Comparison of ENCODE assay signal across 9 cellular contexts in genomic region chr5:10602031-10602806, GRCh38. TPM values are rescaled to one million over a fixed set of nuclear protein-coding genes. Genes with fewer than 3 reads are reported as not detected.
DNase-seq lines count a peak whose midpoint lies in the region; ATAC-seq and TF ChIP-seq lines count a peak whose summit lies in the region.
"Had no signal": no experiment of that assay in that cellular context is flagged by ENCODE, and none has a peak within 500 bp of the region (broad histone marks: within the 10 kb centered on the region; RNA-seq: fewer than 3 reads in every experiment).

No MANE protein-coding gene starts in this region.

- no peaks in the 10 kb centered on the region for H3K27me3 ChIP-seq in PC-3 (ENCODE audit: low read length)
- H3K27me3 ChIP-seq in lung (ENCODE audit: control insufficient read depth, insufficient read depth), result no peaks in the 10 kb centered on the region
- no peaks in the 10 kb centered on the region for H3K27me3 ChIP-seq in tibial nerve

- peaks cover 6% of the 10 kb centered on the region; the same call in 1 of the 2 replicates for H4K20me1 ChIP-seq in PC-3 (ENCODE audit: low read length)

- H3K9me3 ChIP-seq in PC-3 (ENCODE audit: low read length), result no peaks in the 10 kb centered on the region
- no peaks in the 10 kb centered on the region for H3K9me3 ChIP-seq in lung (ENCODE audit: control insufficient read depth in 2 of 2, insufficient read depth in 1 of 2, low read length in 1 of 2)
- no peaks in the 10 kb centered on the region for H3K9me3 ChIP-seq in tibial nerve

- no peaks in the 10 kb centered on the region for H3K36me3 ChIP-seq in PC-3 (ENCODE audit: low read depth, low read length)
- H3K36me3 ChIP-seq in lung (ENCODE audit: control insufficient read depth in 2 of 2, insufficient read depth in 2 of 2, low read length in 2 of 2), result no peaks in the 10 kb centered on the region
- H3K36me3 ChIP-seq in tibial nerve, result no peaks in the 10 kb centered on the region

- POLR2A ChIA-PET in PC-3 (lab: Charles Lee; ENCODE audit: unreplicated experiment), result interaction anchor here (0.7 kb wide), 1 partner anchor 26 kb away, joined by 22 read pairs; no protein-coding TSS in a partner anchor

- peaks cover 31% of the 10 kb centered on the region for H3K4me1 ChIP-seq in PC-3 (ENCODE audit: insufficient read depth, low read length)
- H3K4me1 ChIP-seq in lung (ENCODE audit: control insufficient read depth in 2 of 2, insufficient read depth in 2 of 2, low read length in 2 of 2), result peaks cover 3 to 12% of the 10 kb centered on the region in 2 donors
- peaks cover 0 to 52% (median 17%) of the 10 kb centered on the region in 4 donors for H3K4me1 ChIP-seq in tibial nerve

- H3K9me2 ChIP-seq in PC-3 (replicated peaks; ENCODE audit: low read length), result no peaks in the 10 kb centered on the region

- H3K27ac ChIP-seq in PC-3 (ENCODE audit: low read length) (peak overlapping the region; percentile 80), cingulate gyrus (ENCODE audit: low read depth, low read length) (peak overlapping the region; percentile 87), lung (ENCODE audit: low read depth in 1 of 2, low read length in 1 of 2) (peak overlapping the region; percentile 1 to 76), tibial nerve (peak overlapping the region; percentile 76 to 96 (median 88))

- peak overlapping the region; percentile 55 for H3K4me3 ChIP-seq in PC-3 (ENCODE audit: low read length)
- no peak overlapping the region for H3K4me3 ChIP-seq in lung
- H3K4me3 ChIP-seq in tibial nerve, result no peak overlapping the region

- no peak overlapping the region for H2AFZ ChIP-seq in PC-3 (ENCODE audit: low read length)

- no peak for TF ChIP-seq CTCF in PC-3 (conservative IDR thresholded peaks at IDR 0.05; ENCODE audit: low read depth, low read length)
- TF ChIP-seq CTCF in lung (IDR thresholded peaks at IDR 0.05; ENCODE audit: control extremely low read depth, extremely low read depth), result no peak
- TF ChIP-seq CTCF in tibial nerve (IDR thresholded peaks at IDR 0.05), result no peak

- TF ChIP-seq POLR2A in tibial nerve (IDR thresholded peaks at IDR 0.05), result no peak

- no peak for TF ChIP-seq EP300 in tibial nerve (IDR thresholded peaks at IDR 0.05)

- 76 to 84% methylated on average over 15 of the region's 15 CpGs for WGBS in lung, 2 donors
- WGBS in tibial nerve, 2 donors, result 46 to 50% methylated on average over 15 of the region's 15 CpGs

- peak overlapping the region; percentile 26 for H3K9ac ChIP-seq in PC-3 (ENCODE audit: low read length)

- DNase-seq in PC-3, result no peak
- no peak for DNase-seq in lung (ENCODE audit: low spot score)
- DNase-seq in tibial nerve (ENCODE audit: low spot score in 2 of 2), result no peak
- no peak for DNase-seq in activated T-cell treated with anti-CD3 and anti-CD28 coated beads, Interleukin-2, amount 50 U/mL, for 1 hour
- no peak for DNase-seq in T-helper 1 cell
- no peak for DNase-seq in HK-2 (ENCODE audit: unreplicated experiment)
- no peak for DNase-seq in putamen (ENCODE audit: low spot score)
- DNase-seq: activated CD4-positive, alpha-beta memory T cell treated with anti-CD3 and anti-CD28 coated beads, Interleukin-2, amount 10 ng/mL, durations not matched to agents 7 days and 5 days had no signal

- peaks cover 7% of the 10 kb centered on the region for H3F3A ChIP-seq in PC-3 (ENCODE audit: low read length, unreplicated experiment)

- CTCF ChIA-PET in PC-3 (lab: Charles Lee), result no interaction called here

- BruUV-seq in PC-3 (replicated peaks; lab: Mats Ljungman, UMichigan), result no TSS peak

- intact Hi-C loops in PC-3 (cut with micrococcal nuclease), result loop anchor here (5.0 kb wide), 1 partner anchor 135 kb away; no protein-coding TSS in a partner anchor

- H3K4me2 ChIP-seq in PC-3 (ENCODE audit: low read length), result peak overlapping the region; percentile 83

- peaks cover 32% of the 10 kb centered on the region for H3K79me2 ChIP-seq in PC-3 (ENCODE audit: low read length)

- ATAC-seq in PC-3 (no peak), lung (ENCODE audit: insufficient read depth, low FRiP score) (no peak)

RNA-seq across cellular contexts. Expression of gene ANKRD33B, which starts 38.3 kb away (rescaled TPM):
- 13.2 and 14.9 TPM in 2 replicates for total RNA-seq in PC-3 (2014; rRNA removed)
- total RNA-seq in lung, result 1 to 10 TPM; 2.2 to 6.3 TPM
- 1 to 10 TPM; 1.0 to 2.0 TPM for polyA plus RNA-seq in lung
- total RNA-seq in tibial nerve, result 10 to 100 TPM; 21.3 to 34.9 (median 30.5) TPM
